ENCODE assay signal across 8 cellular contexts in genomic region chr9:77456829-77457437, GRCh38.
DNase-seq lines count a peak whose midpoint lies in the region; ATAC-seq and TF ChIP-seq lines count a peak whose summit lies in the region.

No MANE protein-coding gene starts in this region.

- no peaks in the 10 kb centered on the region for H3K36me3 ChIP-seq in BE2C
- H3K36me3 ChIP-seq in colonic mucosa, result no peaks in the 10 kb centered on the region
- H3K36me3 ChIP-seq in liver (ENCODE audit: control insufficient read depth in 4 of 4, insufficient read depth in 3 of 4, low read depth in 1 of 4, low read length in 3 of 4), result no peaks in the 10 kb centered on the region

- TF ChIP-seq RAD21 in liver (IDR thresholded peaks at IDR 0.05), result peak; percentile 70 to 83

- H3K9ac ChIP-seq in colonic mucosa (ENCODE audit: low read depth in 2 of 2, low read length in 2 of 2) (no peak overlapping the region), liver (ENCODE audit: low read depth in 1 of 2, low read length in 2 of 2) (no peak overlapping the region)

- TF ChIP-seq CTCF in BE2C (IDR thresholded peaks at IDR 0.05; ENCODE audit: low read depth, low read length) (peak; percentile 96), colonic mucosa (IDR thresholded peaks at IDR 0.05) (peak; percentile 98), liver (IDR thresholded peaks at IDR 0.05; ENCODE audit: low read depth, low read length, missing input control) (peak; percentile 92)

- DNase-seq in BE2C (peak; percentile 85), NCI-H226 (peak; percentile 66), colonic mucosa (peak; percentile 93)
- peak; percentile 60 to 85 for DNase-seq in activated CD4-positive, alpha-beta T cell treated with anti-CD3 and anti-CD28 coated beads for 4 hours
- DNase-seq in stimulated activated CD8-positive, alpha-beta memory T cell treated with anti-CD3 and anti-CD28 coated beads, Interleukin-12 subunit alpha, Interleukin-12 subunit beta, amount 100 ng/mL, for 1 hour (ENCODE audit: low read depth), result peak; percentile 57

- H3K4me1 ChIP-seq in BE2C (peaks cover 28% of the 10 kb centered on the region), colonic mucosa (no peaks in the 10 kb centered on the region), liver (ENCODE audit: control insufficient read depth in 4 of 4, insufficient read depth in 4 of 4, low read length in 3 of 4) (peaks cover 0 to 2% (median under 1%) of the 10 kb centered on the region in 4 donors)

- intact Hi-C loops in colonic mucosa (cut with DNase I), result loop anchor here (5.0 to 10.0 kb wide), 3 partner anchors 190 to 578 kb away; partner anchors contain the start of genes GNA14 and GNAQ

- 16% methylated on average over 10 of the region's 10 CpGs for WGBS in liver

- H3K27me3 ChIP-seq in BE2C (no peaks in the 10 kb centered on the region), colonic mucosa (no peaks in the 10 kb centered on the region), liver (ENCODE audit: control insufficient read depth in 4 of 4, insufficient read depth in 4 of 4, low read length in 3 of 4) (no peaks in the 10 kb centered on the region)

- no peaks in the 10 kb centered on the region for H3K9me3 ChIP-seq in BE2C
- no peaks in the 10 kb centered on the region for H3K9me3 ChIP-seq in colonic mucosa
- no peaks in the 10 kb centered on the region for H3K9me3 ChIP-seq in liver (ENCODE audit: control insufficient read depth in 4 of 4, low read length in 3 of 4)

- ATAC-seq in GM19023 (IDR thresholded peaks at IDR 0.05; ENCODE audit: unreplicated experiment) (peak; percentile 73), HG03159 (IDR thresholded peaks at IDR 0.05; ENCODE audit: unreplicated experiment) (peak; percentile 78)

- H3K27ac ChIP-seq in colonic mucosa (no peak overlapping the region), liver (ENCODE audit: low read depth in 1 of 2, low read length in 2 of 2) (no peak overlapping the region)

- H3K4me3 ChIP-seq in BE2C (ENCODE audit: low read depth, low read length) (no peak overlapping the region), colonic mucosa (no peak overlapping the region), liver (ENCODE audit: low read depth in 1 of 3, low read length in 3 of 3) (no peak overlapping the region)

TF ChIP-seq in liver, 16 proteins besides CTCF, POLR2A, EP300 and RAD21:
- TF ChIP-seq TAF1 (conservative IDR thresholded peaks at IDR 0.05) (no peak), JUND (IDR thresholded peaks at IDR 0.05) (peak; percentile 60 to 77)
